ENCODE assay signal across 9 cellular contexts in genomic region chr2:113965644-113966043, GRCh38.
DNase-seq lines count a peak whose midpoint lies in the region; ATAC-seq and TF ChIP-seq lines count a peak whose summit lies in the region.
"Had no signal": no experiment of that assay in that cellular context is flagged by ENCODE, and none has a peak within 500 bp of the region (broad histone marks: within the 10 kb centered on the region; RNA-seq: fewer than 3 reads in every experiment).

No MANE protein-coding gene starts in this region.

- no peaks in the 10 kb centered on the region for H3K27me3 ChIP-seq in breast epithelium
- no peaks in the 10 kb centered on the region for H3K27me3 ChIP-seq in IMR-90 (ENCODE audit: control insufficient read depth, insufficient read depth, low read length)
- H3K27me3 ChIP-seq in SU-DHL-6 (ENCODE audit: low read length): no peaks in the 10 kb centered on the region

- H4K20me1 ChIP-seq in IMR-90 (ENCODE audit: insufficient read depth, low read length) (peaks cover 17% of the 10 kb centered on the region; the same call in 1 of the 2 replicates), SU-DHL-6 (ENCODE audit: low read depth, low read length) (0 out of 2 replicates have a peak, but pooled peaks cover 6% of the 10 kb centered on the region)

- no peak overlapping the region for H3K4me3 ChIP-seq in breast epithelium
- H3K4me3 ChIP-seq in IMR-90 (ENCODE audit: insufficient read depth, low read depth, low read length): no peak overlapping the region
- H3K4me3 ChIP-seq in SU-DHL-6 (ENCODE audit: insufficient read depth, low read length, poor library complexity, severe bottlenecking): no peak overlapping the region

- no peak overlapping the region for H3K4me3 Mint-ChIP-seq in MCF 10A (ENCODE audit: unreplicated experiment)

- TF ChIP-seq CTCF in MCF 10A (IDR thresholded peaks at IDR 0.05; ENCODE audit: unreplicated experiment) (peak; percentile 34), breast epithelium (IDR thresholded peaks at IDR 0.05) (no peak), IMR-90 (conservative IDR thresholded peaks at IDR 0.05; ENCODE audit: low read depth, low read length) (peak; percentile 37), SU-DHL-6 (IDR thresholded peaks at IDR 0.05; ENCODE audit: insufficient read depth, low read length, poor library complexity, severe bottlenecking) (peak; percentile 42)

- peak; percentile 74 for ATAC-seq in GM21717 (IDR thresholded peaks at IDR 0.05; ENCODE audit: unreplicated experiment)
- no peak for ATAC-seq in IMR-90 (ENCODE audit: low read depth)
- ATAC-seq in sciatic nerve: peak; percentile 36

- H2BK15ac ChIP-seq in IMR-90 (ENCODE audit: low read depth, low read length): no peak overlapping the region

- H3K4ac ChIP-seq in IMR-90 (ENCODE audit: low read depth, low read length): no peak overlapping the region

- H3K23ac ChIP-seq in IMR-90 (ENCODE audit: low read depth, low read length): no peak overlapping the region

- in situ Hi-C loops in IMR-90 (cut with MboI; ENCODE audit: low sequenced_read_pairs): no loop called here

- POLR2A ChIA-PET in MCF 10A (lab: Yijun Ruan, JAX) (interaction anchor here (0.7 to 1.8 kb wide), 2 partner anchors 9 to 209 kb away, joined by 4 read pairs; partner anchors contain the start of gene SLC35F5), IMR-90 (lab: Charles Lee; ENCODE audit: unreplicated experiment) (no interaction called here)

- H3K27ac ChIP-seq in breast epithelium (no peak overlapping the region), IMR-90 (ENCODE audit: insufficient read depth, low read length) (no peak overlapping the region), SU-DHL-6 (ENCODE audit: low read depth, low read length) (no peak overlapping the region)

- H3K79me2 ChIP-seq in SU-DHL-6 (ENCODE audit: insufficient read depth, low read length): no peaks in the 10 kb centered on the region

- intact Hi-C loops in MCF 10A (cut with micrococcal nuclease): loop anchor here (5.0 to 10.0 kb wide), 2 partner anchors 211 to 1027 kb away; partner anchors contain the start of gene SLC35F5
- intact Hi-C loops in breast epithelium (cut with DNase I; ENCODE audit: low total_unique reads): no loop called here
- intact Hi-C loops in IMR-90 (cut with micrococcal nuclease): no loop called here
- intact Hi-C loops in sciatic nerve (cut with DNase I): no loop called here

- whole genome bisulfite sequencing in IMR-90 (ENCODE audit: extremely low coverage in 2 of 2, insufficient read length in 1 of 2), 2 experiments: 20% methylated on average over 1 of the region's 1 CpG; no CpG with 5 or more reads in 1 of the 2 experiments

- H3K36me3 ChIP-seq in breast epithelium: no peaks in the 10 kb centered on the region
- H3K36me3 ChIP-seq in IMR-90 (ENCODE audit: control insufficient read depth, insufficient read depth, low read length): peaks cover 8% of the 10 kb centered on the region
- peaks cover 8% of the 10 kb centered on the region for H3K36me3 ChIP-seq in SU-DHL-6 (ENCODE audit: low read length)

- H3K4me1 ChIP-seq in breast epithelium: no peaks in the 10 kb centered on the region
- peaks cover 8% of the 10 kb centered on the region for H3K4me1 ChIP-seq in IMR-90 (ENCODE audit: control insufficient read depth, insufficient read depth, low read length)

- no peak overlapping the region for H3K56ac ChIP-seq in IMR-90 (ENCODE audit: extremely low read depth, insufficient read depth, low read length)

- no peak overlapping the region for H2BK120ac ChIP-seq in IMR-90 (ENCODE audit: low read depth, low read length)

- no peak overlapping the region for H3K4me2 ChIP-seq in IMR-90 (ENCODE audit: low read depth, low read length)
- H3K4me2 ChIP-seq in SU-DHL-6 (ENCODE audit: low read depth, low read length, poor library complexity, severe bottlenecking): no peak overlapping the region

- H3F3A ChIP-seq in SU-DHL-6 (ENCODE audit: insufficient read depth): peaks cover 51% of the 10 kb centered on the region

- H3K27ac Mint-ChIP-seq in MCF 10A (ENCODE audit: low read depth, unreplicated experiment): no peak overlapping the region

- no peak overlapping the region for H4K8ac ChIP-seq in IMR-90 (ENCODE audit: low read depth in 2 of 2, low read length in 2 of 2)

- H3K9me3 ChIP-seq in breast epithelium: no peaks in the 10 kb centered on the region
- no peaks in the 10 kb centered on the region for H3K9me3 ChIP-seq in IMR-90 (ENCODE audit: control insufficient read depth, insufficient read depth, low read length)
- no peaks in the 10 kb centered on the region for H3K9me3 ChIP-seq in SU-DHL-6 (ENCODE audit: insufficient read depth, low read length)

- no peaks in the 10 kb centered on the region for H3K9me3 Mint-ChIP-seq in MCF 10A (ENCODE audit: unreplicated experiment)

- dilution Hi-C loops in IMR-90 (cut with HindIII; ENCODE audit: low sequenced_read_pairs, unreplicated experiment): no loop called here

- CTCF ChIA-PET in MCF 10A (lab: Yijun Ruan, JAX): interaction anchor here (0.5 to 1.5 kb wide), 6 partner anchors 10 to 585 kb away, joined by 3 to 4 read pairs (median 3); no protein-coding TSS in a partner anchor
- CTCF ChIA-PET in IMR-90 (lab: Yijun Ruan, JAX): interaction anchor here (0.7 to 1.3 kb wide), 2 partner anchors 14 to 19 kb away, joined by 3 read pairs; no protein-coding TSS in a partner anchor

- H3K9me1 ChIP-seq in IMR-90 (ENCODE audit: insufficient read depth, low read length): peaks cover 7% of the 10 kb centered on the region; the same call in 1 of the 2 replicates

- TF ChIP-seq POLR2A in breast epithelium (IDR thresholded peaks at IDR 0.05) (no peak), IMR-90 (IDR thresholded peaks at IDR 0.05; ENCODE audit: low read depth, low read length) (no peak)

- no peak overlapping the region for H4K91ac ChIP-seq in IMR-90 (ENCODE audit: insufficient read depth, low read depth, low read length)

- H3K79me1 ChIP-seq in IMR-90 (ENCODE audit: low read depth in 1 of 2, low read length in 2 of 2): peaks cover 5 to 41% of the 10 kb centered on the region in 2 experiments; a peak in 3 of 4 replicates

- H3K9me2 ChIP-seq in SU-DHL-6 (replicated peaks; ENCODE audit: insufficient read depth, low read length): no peaks in the 10 kb centered on the region

- H3K14ac ChIP-seq in IMR-90 (replicated peaks; ENCODE audit: low read depth, low read length): no peak overlapping the region

- H4K5ac ChIP-seq in IMR-90 (ENCODE audit: low read depth, low read length): no peak overlapping the region

- no peaks in the 10 kb centered on the region for H3K27me3 Mint-ChIP-seq in MCF 10A (ENCODE audit: insufficient read depth, unreplicated experiment)

- DNase-seq in MCF 10A (ENCODE audit: unreplicated experiment) (peak; percentile 44), breast epithelium (ENCODE audit: low spot score in 2 of 2) (no peak), IMR-90 (peak; percentile 44), fibroblast of the conjunctiva (ENCODE audit: low read depth) (peak; percentile 12), sciatic nerve (ENCODE audit: low spot score) (no peak), HPDE6-E6E7 (ENCODE audit: extremely low spot score) (no peak)
- DNase-seq: left cardiac atrium had no signal

- H2AK9ac ChIP-seq in IMR-90 (replicated peaks; ENCODE audit: low read depth, low read length, poor library complexity): no peak overlapping the region

- peaks cover 42% of the 10 kb centered on the region for H3K36me3 Mint-ChIP-seq in MCF 10A (ENCODE audit: insufficient read depth, unreplicated experiment)

- H2AK5ac ChIP-seq in IMR-90 (ENCODE audit: low read depth, low read length): no peak overlapping the region

- no peak overlapping the region for H3K9ac ChIP-seq in IMR-90 (ENCODE audit: low read depth, low read length)
- H3K9ac ChIP-seq in SU-DHL-6 (ENCODE audit: low read length): no peak overlapping the region

- H2BK5ac ChIP-seq in IMR-90 (ENCODE audit: low read depth, low read length, poor library complexity, severe bottlenecking): no peak overlapping the region

- H2BK20ac ChIP-seq in IMR-90 (ENCODE audit: low read depth, low read length): no peak overlapping the region

- no peak overlapping the region for H3K18ac ChIP-seq in IMR-90 (ENCODE audit: low read depth, low read length)

- no TSS peak for BruUV-seq in MCF 10A (replicated peaks; lab: Mats Ljungman, UMichigan)
- no TSS peak for BruUV-seq in IMR-90 (replicated peaks; lab: Mats Ljungman, UMichigan)

- peak; percentile 27; the same call in 1 of the 2 replicates for TF ChIP-seq RAD21 in IMR-90 (IDR thresholded peaks at IDR 0.05; ENCODE audit: low read length)

- H3K4me1 Mint-ChIP-seq in MCF 10A (ENCODE audit: insufficient read depth, unreplicated experiment): peaks cover 6% of the 10 kb centered on the region

- H2AFZ ChIP-seq in IMR-90 (replicated peaks; ENCODE audit: low read length, poor library complexity) (no peak overlapping the region), SU-DHL-6 (ENCODE audit: low read depth, low read length, severe bottlenecking) (no peak overlapping the region)

TF ChIP-seq in IMR-90, 13 proteins besides CTCF, POLR2A, EP300 and RAD21:
- TF ChIP-seq CEBPB (IDR thresholded peaks at IDR 0.05; ENCODE audit: low read depth, low read length) (no peak), MXI1 (IDR thresholded peaks at IDR 0.05; ENCODE audit: borderline replicate concordance, low read depth, low read length) (no peak), CHD1 (IDR thresholded peaks at IDR 0.05; ENCODE audit: low read depth, low read length) (no peak)
TF ChIP-seq in IMR-90: peak in this region for 0.

Comparison
In these comparisons a context has a peak if more than half of its experiments do, and no peak if none do; other contexts are left out.
1. DNase-seq: peak in MCF 10A (single experiment), IMR-90 (single experiment) and fibroblast of the conjunctiva (single experiment); none in breast epithelium (0 of 2), sciatic nerve (single experiment) and HPDE6-E6E7 (single experiment).
2. CTCF ChIP-seq: peak in MCF 10A (single experiment), IMR-90 (single experiment) and SU-DHL-6 (single experiment); none in breast epithelium (0 of 3).